Comparison of ENCODE assay signal across 1 cellular context in the genomic region with DNA sequence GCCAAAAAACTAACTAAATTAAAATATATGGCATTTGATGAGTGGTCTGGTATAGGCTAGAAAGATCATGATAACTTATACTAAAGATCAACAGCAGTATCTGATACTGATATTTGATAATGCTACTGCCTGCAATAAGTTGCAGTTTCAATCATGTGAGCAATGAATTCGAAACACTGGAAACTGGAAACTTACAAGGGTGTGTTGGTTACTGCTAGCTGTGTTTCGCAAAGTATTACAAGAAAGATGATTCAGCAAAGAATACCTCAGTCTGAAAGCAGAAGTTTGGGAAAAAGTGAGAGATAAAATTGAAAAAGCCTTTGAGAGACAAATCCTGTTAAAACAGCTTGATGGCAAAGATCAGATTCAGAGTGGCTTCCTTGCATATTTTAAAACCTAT.
TF ChIP-seq lines count a peak whose summit lies in the region.

No MANE protein-coding gene starts in this region.

TF ChIP-seq in GM23338, 12 proteins besides CTCF, POLR2A, EP300 and RAD21 (continued from another document):
- TF ChIP-seq, protein P1, sequence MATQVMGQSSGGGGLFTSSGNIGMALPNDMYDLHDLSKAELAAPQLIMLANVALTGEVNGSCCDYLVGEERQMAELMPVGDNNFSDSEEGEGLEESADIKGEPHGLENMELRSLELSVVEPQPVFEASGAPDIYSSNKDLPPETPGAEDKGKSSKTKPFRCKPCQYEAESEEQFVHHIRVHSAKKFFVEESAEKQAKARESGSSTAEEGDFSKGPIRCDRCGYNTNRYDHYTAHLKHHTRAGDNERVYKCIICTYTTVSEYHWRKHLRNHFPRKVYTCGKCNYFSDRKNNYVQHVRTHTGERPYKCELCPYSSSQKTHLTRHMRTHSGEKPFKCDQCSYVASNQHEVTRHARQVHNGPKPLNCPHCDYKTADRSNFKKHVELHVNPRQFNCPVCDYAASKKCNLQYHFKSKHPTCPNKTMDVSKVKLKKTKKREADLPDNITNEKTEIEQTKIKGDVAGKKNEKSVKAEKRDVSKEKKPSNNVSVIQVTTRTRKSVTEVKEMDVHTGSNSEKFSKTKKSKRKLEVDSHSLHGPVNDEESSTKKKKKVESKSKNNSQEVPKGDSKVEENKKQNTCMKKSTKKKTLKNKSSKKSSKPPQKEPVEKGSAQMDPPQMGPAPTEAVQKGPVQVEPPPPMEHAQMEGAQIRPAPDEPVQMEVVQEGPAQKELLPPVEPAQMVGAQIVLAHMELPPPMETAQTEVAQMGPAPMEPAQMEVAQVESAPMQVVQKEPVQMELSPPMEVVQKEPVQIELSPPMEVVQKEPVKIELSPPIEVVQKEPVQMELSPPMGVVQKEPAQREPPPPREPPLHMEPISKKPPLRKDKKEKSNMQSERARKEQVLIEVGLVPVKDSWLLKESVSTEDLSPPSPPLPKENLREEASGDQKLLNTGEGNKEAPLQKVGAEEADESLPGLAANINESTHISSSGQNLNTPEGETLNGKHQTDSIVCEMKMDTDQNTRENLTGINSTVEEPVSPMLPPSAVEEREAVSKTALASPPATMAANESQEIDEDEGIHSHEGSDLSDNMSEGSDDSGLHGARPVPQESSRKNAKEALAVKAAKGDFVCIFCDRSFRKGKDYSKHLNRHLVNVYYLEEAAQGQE (IDR thresholded peaks at IDR 0.05; ENCODE audit: unreplicated experiment) = no peak
- no peak for TF ChIP-seq EZH2phosphoT487 (IDR thresholded peaks at IDR 0.05; ENCODE audit: unreplicated experiment)
- no peak for TF ChIP-seq CREB1 (CRISPR knock-in tag; IDR thresholded peaks at IDR 0.05; ENCODE audit: low read depth)
- TF ChIP-seq JUNB (IDR thresholded peaks at IDR 0.05; ENCODE audit: unreplicated experiment) = no peak
- TF ChIP-seq ZNF114 (CRISPR knock-in tag; IDR thresholded peaks at IDR 0.05) = no peak
- no peak for TF ChIP-seq EZH2 (IDR thresholded peaks at IDR 0.05; ENCODE audit: low read depth, unreplicated experiment)
- TF ChIP-seq POLR2AphosphoS5 (IDR thresholded peaks at IDR 0.05; ENCODE audit: low read depth) = no peak
TF ChIP-seq in GM23338: peak in this region for 0.
